ENCODE assay signal across 22 cellular contexts in genomic region chr1:209595599-209595998, GRCh38. TPM values are rescaled to one million over a fixed set of nuclear protein-coding genes. Genes with fewer than 3 reads are reported as not detected.
"Had no signal": no experiment of that assay in that cellular context is flagged by ENCODE, and none has a peak within 500 bp of the region (broad histone marks: within the 10 kb centered on the region; RNA-seq: fewer than 3 reads in every experiment).

No MANE protein-coding gene starts in this region.

- H3K27ac ChIP-seq: PC-9 had no signal

- H2AFZ ChIP-seq: PC-9 had no signal

- DNase-seq: activated CD4-positive, alpha-beta T cell treated with anti-CD3 and anti-CD28 coated beads for 48 hours; activated CD4-positive, alpha-beta T cell treated with anti-CD3 and anti-CD28 coated beads, Interleukin-2, amount 50 U/mL, for 4 hours; activated CD4-positive, CD25-positive, alpha-beta regulatory T cell treated with anti-CD3 and anti-CD28 coated beads, Interleukin-2, amount 50 U/mL, for 72 hours; activated CD8-positive, alpha-beta T cell treated with anti-CD3 and anti-CD28 coated beads, Interleukin-2, amount 10 ng/mL, durations not matched to agents 7 days and 5 days; activated gamma-delta T cell; activated naive CD4-positive, alpha-beta T cell treated with anti-CD3 and anti-CD28 coated beads for 36 hours; activated T-cell treated with anti-CD3 and anti-CD28 coated beads, Interleukin-2, amount 50 U/mL, for 48 hours; amygdala; caudate nucleus; Karpas-422; NCI-H1105 treated with DMSO at 0.1 percent for 48 hours; NCI-H1436 treated with DMSO at 0.1 percent for 48 hours; NCI-H187; NCI-H2081; NCI-H510A treated with DMSO at 0.1 percent for 48 hours; NCI-H69; PC-9; SHP77 treated with DMSO at 0.1 percent for 48 hours had no signal

- H3K4me1 Mint-ChIP-seq: activated T-helper 17 cell treated with anti-CD3 and anti-CD28 coated beads, Interleukin-2, amount 50 U/mL, for 72 hours had no signal

- ATAC-seq: activated CD8-positive, alpha-beta T cell treated with anti-CD3 and anti-CD28 coated beads, Interleukin-2, amount 10 ng/mL, durations not matched to agents 7 days and 5 days; activated T-helper 17 cell treated with anti-CD3 and anti-CD28 coated beads, Interleukin-2, amount 50 U/mL, for 72 hours had no signal

- H3K4me3 Mint-ChIP-seq: activated CD8-positive, alpha-beta T cell treated with anti-CD3 and anti-CD28 coated beads, Interleukin-2, amount 10 ng/mL, durations not matched to agents 7 days and 5 days; activated naive CD4-positive, alpha-beta T cell treated with anti-CD3 and anti-CD28 coated beads for 36 hours; activated naive CD8-positive, alpha-beta T cell; activated T-helper 17 cell treated with anti-CD3 and anti-CD28 coated beads, Interleukin-2, amount 50 U/mL, for 72 hours; T-helper 1 cell treated with Interleukin-12 subunit alpha and Interleukin-12 subunit beta and Interleukin-4 antibody, amounts not matched to agents 30 μg/mL and 1 μg/mL, for 36 hours had no signal

- H3K27ac Mint-ChIP-seq: activated CD8-positive, alpha-beta T cell treated with anti-CD3 and anti-CD28 coated beads, Interleukin-2, amount 10 ng/mL, durations not matched to agents 7 days and 5 days; activated naive CD4-positive, alpha-beta T cell treated with anti-CD3 and anti-CD28 coated beads for 36 hours; activated naive CD8-positive, alpha-beta T cell; activated T-helper 17 cell treated with anti-CD3 and anti-CD28 coated beads, Interleukin-2, amount 50 U/mL, for 72 hours; T-helper 1 cell treated with Interleukin-12 subunit alpha and Interleukin-12 subunit beta and Interleukin-4 antibody, amounts not matched to agents 30 μg/mL and 1 μg/mL, for 36 hours had no signal

- H3K4me3 ChIP-seq: PC-9 had no signal

- H3K4me2 ChIP-seq: PC-9 had no signal

- H3K36me3 Mint-ChIP-seq: activated naive CD8-positive, alpha-beta T cell had no signal

- H3K9me3 Mint-ChIP-seq: activated naive CD4-positive, alpha-beta T cell treated with anti-CD3 and anti-CD28 coated beads for 36 hours; activated T-helper 17 cell treated with anti-CD3 and anti-CD28 coated beads, Interleukin-2, amount 50 U/mL, for 72 hours; T-helper 1 cell treated with Interleukin-12 subunit alpha and Interleukin-12 subunit beta and Interleukin-4 antibody, amounts not matched to agents 30 μg/mL and 1 μg/mL, for 36 hours had no signal

RNA-seq across cellular contexts. Expression of gene CAMK1G, which starts 12.1 kb away (rescaled TPM):
- total RNA-seq: activated CD8-positive, alpha-beta T cell treated with anti-CD3 and anti-CD28 coated beads, Interleukin-2, amount 10 ng/mL, durations not matched to agents 7 days and 5 days; PC-9; SK-MEL-5 had no signal
